Comparison of ENCODE assay signal across 14 cellular contexts in genomic region chrX:23035493-23035892, GRCh38. TPM values are rescaled to one million over a fixed set of nuclear protein-coding genes. Genes with fewer than 3 reads are reported as not detected.
DNase-seq lines count a peak whose midpoint lies in the region; ATAC-seq and TF ChIP-seq lines count a peak whose summit lies in the region.
"Had no signal": no experiment of that assay in that cellular context is flagged by ENCODE, and none has a peak within 500 bp of the region (broad histone marks: within the 10 kb centered on the region; RNA-seq: fewer than 3 reads in every experiment).

No MANE protein-coding gene starts in this region.

- CTCF ChIA-PET in WTC11 (lab: Charles Lee) = no interaction called here

- ATAC-seq in WTC11 (peak; percentile 66; the same call in 1 of the 2 replicates), GM19452 (IDR thresholded peaks at IDR 0.05; ENCODE audit: unreplicated experiment) (no peak)

- no peaks in the 10 kb centered on the region for H3K9me3 Mint-ChIP-seq in WTC11
- peaks cover 6% of the 10 kb centered on the region for H3K9me3 Mint-ChIP-seq in nephron progenitor cell
- H3K9me3 Mint-ChIP-seq: CD4-positive, alpha-beta T cell had no signal

- peaks cover 30% of the 10 kb centered on the region for H3K4me1 Mint-ChIP-seq in WTC11
- no peaks in the 10 kb centered on the region for H3K4me1 Mint-ChIP-seq in nephron progenitor cell

- DNase-seq in NCI-H748 (lab: John Stamatoyannopoulos, UW; ENCODE audit: unreplicated experiment) = peak; percentile 43
- DNase-seq in NCI-H748 treated with DMSO at 0.1 percent for 48 hours (lab: John Stamatoyannopoulos, UW) = no peak
- DNase-seq in LNCaP clone FGC (ENCODE audit: low read depth) = no peak
- peak; percentile 10 for DNase-seq in WTC11 (ENCODE audit: low spot score)
- no peak for DNase-seq in nephron progenitor cell
- DNase-seq in AG08395 (ENCODE audit: low spot score) = no peak
- no peak for DNase-seq in SHP77 (lab: John Stamatoyannopoulos, UW)
- DNase-seq: CD4-positive, alpha-beta T cell; NCI-H2029 treated with DMSO at 0.1 percent for 48 hours; NCI-H510A treated with DMSO at 0.1 percent for 48 hours; SK-N-SH; T-helper 1 cell had no signal

- H3K27ac Mint-ChIP-seq in WTC11 (no peak overlapping the region), nephron progenitor cell (no peak overlapping the region)
- H3K27ac Mint-ChIP-seq: CD4-positive, alpha-beta T cell had no signal

- no peaks in the 10 kb centered on the region for H3K27me3 Mint-ChIP-seq in WTC11 (ENCODE audit: low read depth)
- peaks cover 5% of the 10 kb centered on the region for H3K27me3 Mint-ChIP-seq in nephron progenitor cell (ENCODE audit: low read depth, poor library complexity)
- H3K27me3 Mint-ChIP-seq: CD4-positive, alpha-beta T cell had no signal

- H3K4me3 Mint-ChIP-seq in WTC11 = no peak overlapping the region
- no peak overlapping the region for H3K4me3 Mint-ChIP-seq in nephron progenitor cell
- H3K4me3 Mint-ChIP-seq: CD4-positive, alpha-beta T cell had no signal

- H3K36me3 Mint-ChIP-seq in WTC11 (no peaks in the 10 kb centered on the region), nephron progenitor cell (ENCODE audit: low read depth) (no peaks in the 10 kb centered on the region)

- POLR2A ChIA-PET in WTC11 (lab: Charles Lee) = no interaction called here

- no peak overlapping the region for H3K4me3 ChIP-seq in LNCaP clone FGC (ENCODE audit: low read depth, low read length)

- TF ChIP-seq CTCF in LNCaP clone FGC (IDR thresholded peaks at IDR 0.05; ENCODE audit: control insufficient read depth, extremely low read depth, insufficient read depth) (peak; percentile 37), WTC11 (IDR thresholded peaks at IDR 0.05) (no peak), nephron progenitor cell (IDR thresholded peaks at IDR 0.05) (peak; percentile 6)

TF ChIP-seq in WTC11, 78 proteins besides CTCF, POLR2A, EP300 and RAD21:
- TF ChIP-seq, protein P1, sequence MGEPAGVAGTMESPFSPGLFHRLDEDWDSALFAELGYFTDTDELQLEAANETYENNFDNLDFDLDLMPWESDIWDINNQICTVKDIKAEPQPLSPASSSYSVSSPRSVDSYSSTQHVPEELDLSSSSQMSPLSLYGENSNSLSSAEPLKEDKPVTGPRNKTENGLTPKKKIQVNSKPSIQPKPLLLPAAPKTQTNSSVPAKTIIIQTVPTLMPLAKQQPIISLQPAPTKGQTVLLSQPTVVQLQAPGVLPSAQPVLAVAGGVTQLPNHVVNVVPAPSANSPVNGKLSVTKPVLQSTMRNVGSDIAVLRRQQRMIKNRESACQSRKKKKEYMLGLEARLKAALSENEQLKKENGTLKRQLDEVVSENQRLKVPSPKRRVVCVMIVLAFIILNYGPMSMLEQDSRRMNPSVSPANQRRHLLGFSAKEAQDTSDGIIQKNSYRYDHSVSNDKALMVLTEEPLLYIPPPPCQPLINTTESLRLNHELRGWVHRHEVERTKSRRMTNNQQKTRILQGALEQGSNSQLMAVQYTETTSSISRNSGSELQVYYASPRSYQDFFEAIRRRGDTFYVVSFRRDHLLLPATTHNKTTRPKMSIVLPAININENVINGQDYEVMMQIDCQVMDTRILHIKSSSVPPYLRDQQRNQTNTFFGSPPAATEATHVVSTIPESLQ (CRISPR knock-in tag; IDR thresholded peaks at IDR 0.05) = no peak
- TF ChIP-seq ZNF423 (CRISPR knock-in tag; IDR thresholded peaks at IDR 0.05) = 0 out of 2 replicates have a peak, but pooled peaks have one; percentile 6

RNA-seq across cellular contexts. Expression of gene DDX53, which starts 35.7 kb away (rescaled TPM):
- not detected in 3 replicates for total RNA-seq in WTC11 (2021)
- total RNA-seq: A172; CD4-positive, alpha-beta T cell had no signal

Comparison
In these comparisons a context has a peak if more than half of its experiments do, and no peak if none do; other contexts are left out.
1. DNase-seq: peak in NCI-H748 (single experiment) and WTC11 (single experiment); none in NCI-H748 treated with DMSO at 0.1 percent for 48 hours (single experiment), LNCaP clone FGC (single experiment), nephron progenitor cell (single experiment), AG08395 (single experiment) and SHP77 (0 of 2).